In the genomic region with DNA sequence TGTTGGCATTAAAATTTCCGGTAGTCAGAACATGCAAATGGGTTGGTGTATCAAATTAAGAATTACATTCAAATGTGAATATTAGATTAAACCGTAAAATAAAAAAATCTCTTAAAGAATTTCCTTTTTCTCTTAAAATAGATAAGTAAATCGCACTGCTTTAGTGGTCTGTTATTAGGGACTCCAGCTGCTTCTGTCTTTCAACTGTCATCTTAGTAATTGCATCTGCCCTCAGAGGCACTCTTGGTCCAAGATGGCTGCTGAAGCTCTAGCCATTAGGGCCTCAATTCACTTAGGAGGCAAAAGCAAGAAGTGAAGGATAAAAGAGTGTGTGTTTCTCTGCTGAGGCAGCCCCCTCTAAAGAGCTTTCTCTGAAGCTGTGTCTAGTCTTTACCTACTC, we compare ENCODE assay signal across 15 cellular contexts.
DNase-seq lines count a peak whose midpoint lies in the region; ATAC-seq and TF ChIP-seq lines count a peak whose summit lies in the region.
"Had no signal": no experiment of that assay in that cellular context is flagged by ENCODE, and none has a peak within 500 bp of the region (broad histone marks: within the 10 kb centered on the region; RNA-seq: fewer than 3 reads in every experiment).

No MANE protein-coding gene starts in this region.

- H3K4me3 ChIP-seq in SJCRH30 (no peak overlapping the region), neural cell (ENCODE audit: low read length) (no peak overlapping the region)
- H3K4me3 ChIP-seq: K562 had no signal

- DNase-seq in SJCRH30 (peak; percentile 51 to 77), glutamatergic neuron (no peak), NCI-H1436 (lab: John Stamatoyannopoulos, UW) (no peak), NOMO-1 treated with dmso at 0.1 percent for 144 hours (lab: John Stamatoyannopoulos, UW; ENCODE audit: unreplicated experiment) (no peak), HuH-7.5 (ENCODE audit: low spot score) (no peak)
- DNase-seq: ACHN, DMS153, DMS79 treated with DMSO at 0.1 percent for 48 hours, H9 had no signal

- H3K27me3 Mint-ChIP-seq in IgD-negative memory B cell (no peaks in the 10 kb centered on the region), glutamatergic neuron (ENCODE audit: unreplicated experiment) (no peaks in the 10 kb centered on the region)
- H3K27me3 Mint-ChIP-seq: CD4-positive, alpha-beta memory T cell had no signal

- H3K36me3 Mint-ChIP-seq in IgD-negative memory B cell (peaks cover 15% of the 10 kb centered on the region), glutamatergic neuron (ENCODE audit: unreplicated experiment) (no peaks in the 10 kb centered on the region)

- no peak overlapping the region for H3K4me2 ChIP-seq in neural cell (ENCODE audit: low read length)

- peaks cover 15 to 29% (median 18%) of the 10 kb centered on the region in 3 donors for H3K4me1 Mint-ChIP-seq in IgD-negative memory B cell
- peaks cover 22% of the 10 kb centered on the region for H3K4me1 Mint-ChIP-seq in glutamatergic neuron (ENCODE audit: low read depth, unreplicated experiment)
- H3K4me1 Mint-ChIP-seq: H9 had no signal

- no peak for ATAC-seq in HG03139 (IDR thresholded peaks at IDR 0.05; ENCODE audit: unreplicated experiment)
- ATAC-seq: K562 had no signal

- H3K36me3 ChIP-seq in SJCRH30 (no peaks in the 10 kb centered on the region; the same call in 1 of the 2 replicates), neural cell (ENCODE audit: insufficient read depth, low read length) (no peaks in the 10 kb centered on the region)

- H3K4me3 Mint-ChIP-seq in IgD-negative memory B cell: peak overlapping the region in 1 of 4 donors; percentile 7
- H3K4me3 Mint-ChIP-seq in glutamatergic neuron (ENCODE audit: unreplicated experiment): no peak overlapping the region
- H3K4me3 Mint-ChIP-seq: H9 had no signal

- no peak for TF ChIP-seq RAD21 in neural cell (conservative IDR thresholded peaks at IDR 0.05)

- no peaks in the 10 kb centered on the region for H4K20me1 ChIP-seq in neural cell (ENCODE audit: insufficient read depth)

- no peaks in the 10 kb centered on the region for H3K9me2 ChIP-seq in neural cell (ENCODE audit: insufficient read depth, low read length)

- no peak overlapping the region for H2AFZ ChIP-seq in neural cell (ENCODE audit: low read depth, low read length)

- H3K27ac ChIP-seq in SJCRH30 (peak overlapping the region; percentile 9; the same call in 1 of the 2 replicates), neural cell (ENCODE audit: low read length) (peak overlapping the region; percentile 35)
- H3K27ac ChIP-seq: C4-2B had no signal

- H3K9me3 Mint-ChIP-seq in IgD-negative memory B cell (no peaks in the 10 kb centered on the region), glutamatergic neuron (ENCODE audit: unreplicated experiment) (no peaks in the 10 kb centered on the region)
- H3K9me3 Mint-ChIP-seq: H9 had no signal

- H3K9me3 ChIP-seq in SJCRH30 (replicated peaks) (no peaks in the 10 kb centered on the region), neural cell (ENCODE audit: low read length) (no peaks in the 10 kb centered on the region)

- no peaks in the 10 kb centered on the region for H3K79me2 ChIP-seq in neural cell (replicated peaks; ENCODE audit: insufficient read depth, low read length)

- H3F3A ChIP-seq in neural cell (ENCODE audit: insufficient read depth, low read length, poor library complexity, severe bottlenecking): no peaks in the 10 kb centered on the region

- no peak for TF ChIP-seq CTCF in glutamatergic neuron (IDR thresholded peaks at IDR 0.05; ENCODE audit: partially characterized antibody, unreplicated experiment)
- TF ChIP-seq CTCF in neural cell (IDR thresholded peaks at IDR 0.05; ENCODE audit: poor library complexity, severe bottlenecking): no peak

- peak; percentile 40 for TF ChIP-seq EP300 in neural cell (conservative IDR thresholded peaks at IDR 0.05; ENCODE audit: poor library complexity, severe bottlenecking)

- H3K4me1 ChIP-seq in SJCRH30: peaks cover 11% of the 10 kb centered on the region

- H3K27me3 ChIP-seq in SJCRH30: no peaks in the 10 kb centered on the region
- H3K27me3 ChIP-seq in neural cell (ENCODE audit: insufficient read depth, low read depth, low read length): no peaks in the 10 kb centered on the region

- H3K9ac ChIP-seq in neural cell (ENCODE audit: low read length): no peak overlapping the region

- H3K27ac Mint-ChIP-seq in IgD-negative memory B cell (peak overlapping the region in 2 of 3 donors; percentile 48 to 62), glutamatergic neuron (ENCODE audit: unreplicated experiment) (peak overlapping the region; percentile 75)
- H3K27ac Mint-ChIP-seq: H9 had no signal

TF ChIP-seq in neural cell, 6 proteins besides CTCF, POLR2A, EP300 and RAD21:
- no peak for TF ChIP-seq TAF1 (IDR thresholded peaks at IDR 0.05; ENCODE audit: low read depth)
- peak; percentile 19 for TF ChIP-seq POLR2AphosphoS5 (IDR thresholded peaks at IDR 0.05)

Comparison
In these comparisons a context has a peak if more than half of its experiments do, and no peak if none do; other contexts are left out.
1. DNase-seq: peak in SJCRH30 (2 of 2); none in glutamatergic neuron (single experiment), NCI-H1436 (single experiment), NOMO-1 treated with dmso at 0.1 percent for 144 hours (single experiment) and HuH-7.5 (single experiment).